ENCODE assay signal across 32 cellular contexts in the genomic region with DNA sequence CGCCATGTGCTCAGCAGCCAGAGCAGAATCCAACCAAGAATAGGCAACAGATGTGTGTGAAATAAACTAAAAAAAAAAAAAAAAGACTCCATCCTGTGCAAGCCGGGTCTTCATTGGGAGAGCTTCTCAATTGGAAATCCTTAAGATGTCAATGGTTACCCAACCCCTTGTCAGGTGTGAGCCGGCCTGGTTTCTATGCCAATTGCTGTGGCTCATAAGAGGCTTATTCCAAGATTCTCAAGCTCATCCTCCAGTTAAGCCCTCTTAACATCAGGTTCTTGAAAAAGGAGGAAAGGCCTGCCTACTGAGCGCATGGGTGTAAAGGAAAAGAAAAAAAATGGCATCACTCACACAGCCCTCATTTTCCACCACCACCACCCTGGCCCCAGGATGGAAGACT.
"Had no signal": no experiment of that assay in that cellular context is flagged by ENCODE, and none has a peak within 500 bp of the region (broad histone marks: within the 10 kb centered on the region; RNA-seq: fewer than 3 reads in every experiment).

No MANE protein-coding gene starts in this region.

- H3K4me1 Mint-ChIP-seq: activated CD4-positive, alpha-beta memory T cell treated with anti-CD3 and anti-CD28 coated beads, Interleukin-2, amount 10 ng/mL, durations not matched to agents 7 days and 5 days; activated CD4-positive, alpha-beta T cell treated with anti-CD3 and anti-CD28 coated beads, Interleukin-2, amount 10 ng/mL, durations not matched to agents 7 days and 5 days; T-helper 17 cell had no signal

- H3K27me3 Mint-ChIP-seq: activated CD4-positive, alpha-beta memory T cell treated with anti-CD3 and anti-CD28 coated beads, Interleukin-2, amount 10 ng/mL, durations not matched to agents 7 days and 5 days; activated CD4-positive, alpha-beta T cell treated with anti-CD3 and anti-CD28 coated beads, Interleukin-2, amount 10 ng/mL, durations not matched to agents 7 days and 5 days; activated naive CD8-positive, alpha-beta T cell; activated T-cell treated with anti-CD3 and anti-CD28 coated beads, Interleukin-2, amount 50 U/mL, for 24 hours; central memory CD8-positive, alpha-beta T cell; dendritic cell treated with granulocyte-macrophage colony-stimulating factor and Interleukin-4, amounts not matched to agents 40 ng/mL and 50 ng/mL, for 4 days; T-helper 17 cell had no signal

- H3K4me3 Mint-ChIP-seq: activated CD4-positive, alpha-beta memory T cell treated with anti-CD3 and anti-CD28 coated beads, Interleukin-2, amount 10 ng/mL, durations not matched to agents 7 days and 5 days; activated CD4-positive, alpha-beta T cell treated with anti-CD3 and anti-CD28 coated beads, Interleukin-2, amount 10 ng/mL, durations not matched to agents 7 days and 5 days; activated naive CD8-positive, alpha-beta T cell; activated T-cell treated with anti-CD3 and anti-CD28 coated beads, Interleukin-2, amount 50 U/mL, for 24 hours; activated T-cell treated with anti-CD3 and anti-CD28 coated beads, Interleukin-2, amount 50 U/mL, for 72 hours; central memory CD8-positive, alpha-beta T cell; dendritic cell treated with granulocyte-macrophage colony-stimulating factor and Interleukin-4, amounts not matched to agents 40 ng/mL and 50 ng/mL, for 4 days; endodermal cell; T-helper 17 cell; T-helper 2 cell treated with Interferon-gamma antibody and Interleukin-4, amounts not matched to agents 5 μg/mL and 100 μg/mL, for 36 hours; WTC11 had no signal

- H3K9me3 ChIP-seq: esophagus squamous epithelium had no signal

- H3K4me1 ChIP-seq: esophagus squamous epithelium, gastroesophageal sphincter had no signal

- H3K27ac ChIP-seq: brain microvascular endothelial cell, coronary artery, dorsolateral prefrontal cortex, esophagus squamous epithelium, gastroesophageal sphincter had no signal

- H3K27ac Mint-ChIP-seq: activated CD4-positive, alpha-beta memory T cell treated with anti-CD3 and anti-CD28 coated beads, Interleukin-2, amount 10 ng/mL, durations not matched to agents 7 days and 5 days; activated CD4-positive, alpha-beta T cell treated with anti-CD3 and anti-CD28 coated beads, Interleukin-2, amount 10 ng/mL, durations not matched to agents 7 days and 5 days; activated naive CD8-positive, alpha-beta T cell; activated T-cell treated with anti-CD3 and anti-CD28 coated beads, Interleukin-2, amount 50 U/mL, for 24 hours; activated T-cell treated with anti-CD3 and anti-CD28 coated beads, Interleukin-2, amount 50 U/mL, for 72 hours; dendritic cell treated with granulocyte-macrophage colony-stimulating factor and Interleukin-4, amounts not matched to agents 40 ng/mL and 50 ng/mL, for 4 days; endodermal cell; T-helper 17 cell; T-helper 2 cell treated with Interferon-gamma antibody and Interleukin-4, amounts not matched to agents 5 μg/mL and 100 μg/mL, for 36 hours; WTC11 had no signal

- H3K27me3 ChIP-seq: brain microvascular endothelial cell, dorsolateral prefrontal cortex, esophagus squamous epithelium, gastroesophageal sphincter had no signal

- DNase-seq: activated CD4-positive, alpha-beta memory T cell treated with anti-CD3 and anti-CD28 coated beads, Interleukin-2, amount 10 ng/mL, durations not matched to agents 7 days and 5 days; activated CD4-positive, alpha-beta T cell treated with anti-CD3 and anti-CD28 coated beads for 1 hour; activated CD4-positive, alpha-beta T cell treated with anti-CD3 and anti-CD28 coated beads for 4 hours; activated CD4-positive, alpha-beta T cell treated with anti-CD3 and anti-CD28 coated beads, Interleukin-2, amount 10 ng/mL, durations not matched to agents 7 days and 5 days; activated CD4-positive, alpha-beta T cell treated with anti-CD3 and anti-CD28 coated beads, Interleukin-2, amount 50 U/mL, for 4 hours; activated CD8-positive, alpha-beta memory T cell treated with anti-CD3 and anti-CD28 coated beads, Interleukin-2, amount 50 U/mL, for 48 hours; activated effector memory CD4-positive, alpha-beta T cell treated with Interleukin-2 at 50 U/mL for 16 hours; activated gamma-delta T cell treated with Interleukin-2 at 50 U/mL for 16 hours; activated naive CD4-positive, alpha-beta T cell treated with anti-CD3 and anti-CD28 coated beads, Interleukin-2, amount 50 U/mL, for 16 hours; activated naive CD4-positive, alpha-beta T cell treated with Interleukin-2 at 50 U/mL for 16 hours; activated T-cell treated with anti-CD3 and anti-CD28 coated beads for 4 hours; activated T-cell treated with anti-CD3 and anti-CD28 coated beads, Interleukin-2, amount 50 U/mL, for 24 hours; activated T-cell treated with anti-CD3 and anti-CD28 coated beads, Interleukin-2, amount 50 U/mL, for 72 hours; amniotic stem cell; anterior cingulate cortex; brain microvascular endothelial cell; dorsolateral prefrontal cortex; effector memory CD4-positive, alpha-beta T cell; endodermal cell; erythroblast; esophagus squamous epithelium; foreskin melanocyte; T-helper 1 cell; T-helper 17 cell; T1000 had no signal

- H3K36me3 ChIP-seq: brain microvascular endothelial cell, esophagus squamous epithelium, gastroesophageal sphincter had no signal

- ATAC-seq: activated T-cell treated with anti-CD3 and anti-CD28 coated beads, Interleukin-2, amount 50 U/mL, for 72 hours; gastroesophageal sphincter; T-helper 17 cell; WTC11 had no signal

- H3K36me3 Mint-ChIP-seq: activated naive CD8-positive, alpha-beta T cell; WTC11 had no signal

- H3K9me3 Mint-ChIP-seq: endodermal cell had no signal

- H3K4me3 ChIP-seq: coronary artery, dorsolateral prefrontal cortex, esophagus squamous epithelium, gastroesophageal sphincter had no signal
